Comparison of ENCODE assay signal across 21 cellular contexts in genomic region chr6:36378936-36379335, GRCh38. TPM values are rescaled to one million over a fixed set of nuclear protein-coding genes. Genes with fewer than 3 reads are reported as not detected.
DNase-seq lines count a peak whose midpoint lies in the region; ATAC-seq, FAIRE-seq and TF ChIP-seq lines count a peak whose summit lies in the region.
"Had no signal": no experiment of that assay in that cellular context is flagged by ENCODE, and none has a peak within 500 bp of the region (broad histone marks: within the 10 kb centered on the region; RNA-seq: fewer than 3 reads in every experiment).

No MANE protein-coding gene starts in this region.

- H3K9ac ChIP-seq in GM12878 (ENCODE audit: control insufficient read depth, insufficient read depth, low read length) (no peak overlapping the region), neural cell (ENCODE audit: low read length) (no peak overlapping the region)

- H3K4me3 Mint-ChIP-seq in CD4-positive, CD25-positive, alpha-beta regulatory T cell, result peak overlapping the region in 3 of 4 donors; percentile 18 to 63 (median 23)
- H3K4me3 Mint-ChIP-seq in CD8-positive, alpha-beta memory T cell, result no peak overlapping the region
- H3K4me3 Mint-ChIP-seq: H9 had no signal

- intact Hi-C loops in GM12878 (cut with micrococcal nuclease; ENCODE audit: unreplicated experiment), result no loop called here

- H2AFZ ChIP-seq in GM12878 (ENCODE audit: control insufficient read depth, low read depth, low read length) (no peak overlapping the region), neural cell (ENCODE audit: low read depth, low read length) (no peak overlapping the region)

- POLR2A ChIA-PET in GM12878 (lab: Charles Lee), result interaction anchor here (0.6 to 1.0 kb wide), 2 partner anchors 21 to 179 kb away, joined by 3 to 4 read pairs; no protein-coding TSS in a partner anchor
- POLR2A ChIA-PET in CD8-positive, alpha-beta memory T cell (lab: Charles Lee), result no interaction called here

- DNase-seq in CD4-positive, CD25-positive, alpha-beta regulatory T cell, result no peak
- DNase-seq in GM12878 (ENCODE audit: low read depth, low spot score) (no peak), NCI-H82 treated with DMSO at 0.1 percent for 48 hours (lab: John Stamatoyannopoulos, UW; ENCODE audit: unreplicated experiment) (no peak)
- DNase-seq in CD8-positive, alpha-beta memory T cell, result no peak
- DNase-seq: ACHN, DMS 273 treated with DMSO at 0.1 percent for 48 hours, DND-41, H9, Karpas-422, NCI-H1417 treated with DMSO at 0.1 percent for 48 hours, NCI-H187 treated with DMSO at 0.1 percent for 48 hours, NCI-H226, NCI-H524 treated with DMSO at 0.1 percent for 48 hours, Peyer's patch had no signal

- TF ChIP-seq EP300 in GM12878 (IDR thresholded peaks at IDR 0.05; ENCODE audit: borderline replicate concordance in 1 of 2, control insufficient read depth in 1 of 2, low read depth in 2 of 2, low read length in 2 of 2), result no peak
- peak; percentile 21 for TF ChIP-seq EP300 in neural cell (conservative IDR thresholded peaks at IDR 0.05; ENCODE audit: poor library complexity, severe bottlenecking)

- no peak for FAIRE-seq in GM12878 (lab: Jason Lieb, UNC)
- FAIRE-seq: G401.6 had no signal

- H3K36me3 Mint-ChIP-seq in CD4-positive, CD25-positive, alpha-beta regulatory T cell, result peaks cover 4% of the 10 kb centered on the region
- peaks cover 0 to 2% (median 0%) of the 10 kb centered on the region in 3 donors for H3K36me3 Mint-ChIP-seq in CD8-positive, alpha-beta memory T cell

- no peaks in the 10 kb centered on the region for H3K9me2 ChIP-seq in DOHH2 (replicated peaks; ENCODE audit: control insufficient read depth, low read length)
- H3K9me2 ChIP-seq in neural cell (ENCODE audit: insufficient read depth, low read length), result no peaks in the 10 kb centered on the region

- SMC1A ChIA-PET in GM12878 (lab: Charles Lee; ENCODE audit: uncharacterized antibody, unreplicated experiment), result interaction anchor here (0.7 kb wide), 1 partner anchor 102 kb away, joined by 3 read pairs; no protein-coding TSS in a partner anchor

- TF ChIP-seq POLR2A in GM12878 (IDR thresholded peaks at IDR 0.05; ENCODE audit: low read depth, low read length), result no peak

- BruUV-seq in GM12878 (replicated peaks; lab: Mats Ljungman, UMichigan), result no TSS peak

- TF ChIP-seq RAD21 in GM12878 (IDR thresholded peaks at IDR 0.05; ENCODE audit: insufficient read depth, low read depth, low read length) (no peak), neural cell (conservative IDR thresholded peaks at IDR 0.05) (no peak)

- peaks cover 0 to 2% (median 0%) of the 10 kb centered on the region in 7 donors for H3K9me3 Mint-ChIP-seq in CD4-positive, CD25-positive, alpha-beta regulatory T cell
- no peaks in the 10 kb centered on the region for H3K9me3 Mint-ChIP-seq in CD8-positive, alpha-beta memory T cell
- H3K9me3 Mint-ChIP-seq: H9 had no signal

- H3K9me3 ChIP-seq in CD4-positive, CD25-positive, alpha-beta regulatory T cell (ENCODE audit: control insufficient read depth in 2 of 2, low read length in 2 of 2), result no peaks in the 10 kb centered on the region
- H3K9me3 ChIP-seq in DOHH2 (ENCODE audit: control insufficient read depth, insufficient read depth, low read length), result no peaks in the 10 kb centered on the region
- H3K9me3 ChIP-seq in GM12878 (replicated peaks; ENCODE audit: control insufficient read depth, insufficient read depth, low read length), result no peaks in the 10 kb centered on the region
- H3K9me3 ChIP-seq in neural cell (ENCODE audit: low read length), result no peaks in the 10 kb centered on the region
- no peaks in the 10 kb centered on the region for H3K9me3 ChIP-seq in CD8-positive, alpha-beta memory T cell (ENCODE audit: low read length)
- H3K9me3 ChIP-seq: Peyer's patch, SJSA1 had no signal

- no peak for ATAC-seq in CD4-positive, CD25-positive, alpha-beta regulatory T cell (ENCODE audit: low read depth in 2 of 2)
- ATAC-seq in GM12878 (no peak), GM19467 (IDR thresholded peaks at IDR 0.05; ENCODE audit: unreplicated experiment) (no peak)

- peak overlapping the region; percentile 52 for H3K4me2 ChIP-seq in DOHH2 (ENCODE audit: low read length)
- peak overlapping the region; percentile 39; the same call in 1 of the 2 replicates for H3K4me2 ChIP-seq in GM12878 (ENCODE audit: control insufficient read depth, insufficient read depth)
- H3K4me2 ChIP-seq in neural cell (ENCODE audit: low read length), result no peak overlapping the region

- H3K27ac ChIP-seq in CD4-positive, CD25-positive, alpha-beta regulatory T cell (ENCODE audit: insufficient read depth, low read length, poor library complexity, severe bottlenecking), result peak overlapping the region; percentile 19
- H3K27ac ChIP-seq in DOHH2 (ENCODE audit: low read depth, low read length) (no peak overlapping the region), GM12878 (ENCODE audit: control insufficient read depth, insufficient read depth) (no peak overlapping the region), neural cell (ENCODE audit: low read length) (peak overlapping the region; percentile 34)
- H3K27ac ChIP-seq in CD8-positive, alpha-beta memory T cell (ENCODE audit: low read depth, low read length), result no peak overlapping the region
- H3K27ac ChIP-seq: C4-2B, Peyer's patch, SJSA1 had no signal

- H4K20me1 ChIP-seq in DOHH2 (ENCODE audit: control insufficient read depth, insufficient read depth, low read depth, low read length) (no peaks in the 10 kb centered on the region), GM12878 (ENCODE audit: control insufficient read depth, insufficient read depth) (no peaks in the 10 kb centered on the region), neural cell (ENCODE audit: insufficient read depth) (no peaks in the 10 kb centered on the region)

- in situ Hi-C loops in GM12878 (cut with MboI), result no loop called here

- RAD21 ChIA-PET in GM12878 (lab: Charles Lee; ENCODE audit: unreplicated experiment), result no interaction called here

- peaks cover 4% of the 10 kb centered on the region for H3K27me3 Mint-ChIP-seq in CD4-positive, CD25-positive, alpha-beta regulatory T cell
- H3K27me3 Mint-ChIP-seq in CD8-positive, alpha-beta memory T cell, result no peaks in the 10 kb centered on the region

- H3K27ac Mint-ChIP-seq in CD4-positive, CD25-positive, alpha-beta regulatory T cell, result peak overlapping the region; percentile 49 to 84 (median 66)
- H3K27ac Mint-ChIP-seq in CD8-positive, alpha-beta memory T cell, result no peak overlapping the region

- 54% methylated on average over 10 of the region's 10 CpGs for WGBS in GM12878 (ENCODE audit: insufficient coverage, insufficient replicate concordance, low lambda C conversion rate, missing lambda C conversion rate)

- no peak overlapping the region for H3K4me3 ChIP-seq in CD4-positive, CD25-positive, alpha-beta regulatory T cell (ENCODE audit: low read depth, low read length)
- H3K4me3 ChIP-seq in DOHH2 (ENCODE audit: low read length) (peak overlapping the region; percentile 40; the same call in 1 of the 2 replicates), GM12878 (no peak overlapping the region), neural cell (ENCODE audit: low read length) (no peak overlapping the region)
- no peak overlapping the region for H3K4me3 ChIP-seq in CD8-positive, alpha-beta memory T cell (ENCODE audit: low read length)
- H3K4me3 ChIP-seq: Peyer's patch, SJSA1 had no signal

- peaks cover 20% of the 10 kb centered on the region for H3K4me1 ChIP-seq in CD4-positive, CD25-positive, alpha-beta regulatory T cell (ENCODE audit: control insufficient read depth, insufficient read depth, low read length, poor library complexity, severe bottlenecking)
- H3K4me1 ChIP-seq in DOHH2 (ENCODE audit: control insufficient read depth, low read length) (peaks cover 63% of the 10 kb centered on the region), GM12878 (ENCODE audit: control insufficient read depth, insufficient read depth, low read length) (peaks cover 56% of the 10 kb centered on the region)
- H3K4me1 ChIP-seq in CD8-positive, alpha-beta memory T cell (ENCODE audit: insufficient read depth, low read length), result no peaks in the 10 kb centered on the region
- H3K4me1 ChIP-seq: Peyer's patch had no signal

- H3F3A ChIP-seq in DOHH2 (ENCODE audit: control insufficient read depth, insufficient read depth), result no peaks in the 10 kb centered on the region
- H3F3A ChIP-seq in neural cell (ENCODE audit: insufficient read depth, low read length, poor library complexity, severe bottlenecking), result no peaks in the 10 kb centered on the region

- H3K79me2 ChIP-seq in DOHH2 (ENCODE audit: control insufficient read depth, low read length) (no peaks in the 10 kb centered on the region), GM12878 (ENCODE audit: control insufficient read depth, insufficient read depth, low read length) (no peaks in the 10 kb centered on the region), neural cell (replicated peaks; ENCODE audit: insufficient read depth, low read length) (no peaks in the 10 kb centered on the region)

- H3K36me3 ChIP-seq in CD4-positive, CD25-positive, alpha-beta regulatory T cell (ENCODE audit: control insufficient read depth, insufficient read depth, low read length), result no peaks in the 10 kb centered on the region
- H3K36me3 ChIP-seq in DOHH2 (ENCODE audit: control insufficient read depth, low read length) (no peaks in the 10 kb centered on the region), GM12878 (ENCODE audit: control insufficient read depth in 2 of 2, insufficient read depth in 2 of 2, low read length in 1 of 2) (no peaks in the 10 kb centered on the region), neural cell (ENCODE audit: insufficient read depth, low read length) (no peaks in the 10 kb centered on the region)
- H3K36me3 ChIP-seq in CD8-positive, alpha-beta memory T cell (ENCODE audit: insufficient read depth, low read length), result no peaks in the 10 kb centered on the region
- H3K36me3 ChIP-seq: Peyer's patch, SJSA1 had no signal

- H3K4me1 Mint-ChIP-seq in CD4-positive, CD25-positive, alpha-beta regulatory T cell, result peaks cover 0 to 32% (median 21%) of the 10 kb centered on the region in 4 donors
- peaks cover 1 to 14% (median 6%) of the 10 kb centered on the region in 3 donors for H3K4me1 Mint-ChIP-seq in CD8-positive, alpha-beta memory T cell

- CTCF ChIA-PET in GM12878 (lab: Yijun Ruan, JAX), result interaction anchor here (1.0 to 1.5 kb wide), 2 partner anchors 29 to 204 kb away, joined by 3 read pairs; no protein-coding TSS in a partner anchor
- CTCF ChIA-PET in CD8-positive, alpha-beta memory T cell (lab: Charles Lee), result no interaction called here

- TF ChIP-seq CTCF in DOHH2 (IDR thresholded peaks at IDR 0.05; ENCODE audit: low read depth, low read length, poor library complexity, severe bottlenecking) (no peak), GM12878 (IDR thresholded peaks at IDR 0.05 in 2 of 3, conservative IDR thresholded peaks at IDR 0.05 in 1 of 3; ENCODE audit: control insufficient read depth in 2 of 3, extremely low read depth in 1 of 3, insufficient read depth in 1 of 3, low read depth in 3 of 3, low read length in 3 of 3) (no peak), neural cell (IDR thresholded peaks at IDR 0.05; ENCODE audit: poor library complexity, severe bottlenecking) (no peak)

- no peaks in the 10 kb centered on the region for H3K27me3 ChIP-seq in CD4-positive, CD25-positive, alpha-beta regulatory T cell (ENCODE audit: control insufficient read depth, insufficient read depth, low read length)
- H3K27me3 ChIP-seq in DOHH2 (ENCODE audit: control insufficient read depth, low read length) (0 out of 2 replicates have a peak, but pooled peaks cover 3% of the 10 kb centered on the region), GM12878 (replicated peaks in 1 of 2; ENCODE audit: control insufficient read depth in 2 of 2, insufficient read depth in 2 of 2, low read length in 1 of 2) (no peaks in the 10 kb centered on the region), neural cell (ENCODE audit: insufficient read depth, low read depth, low read length) (no peaks in the 10 kb centered on the region)
- no peaks in the 10 kb centered on the region for H3K27me3 ChIP-seq in CD8-positive, alpha-beta memory T cell (ENCODE audit: insufficient read depth, low read length, poor library complexity, severe bottlenecking)
- H3K27me3 ChIP-seq: Peyer's patch, SJSA1 had no signal

RNA-seq across cellular contexts. Expression of gene ETV7, which starts 8.5 kb away (rescaled TPM):
- total RNA-seq in CD4-positive, CD25-positive, alpha-beta regulatory T cell, result 6.3 TPM
- polyA plus RNA-seq in CD4-positive, CD25-positive, alpha-beta regulatory T cell, result 10 to 100 TPM in 2 of 4 donors, 1 to 10 TPM in 2; 5.3 to 16.1 (median 9.5) TPM
- total RNA-seq in GM12878 (2013; cell fraction: nucleolus; rRNA removed), result 0.25 TPM in 1 of 2 replicates, not detected in the other
- total RNA-seq in GM12878 (2014; rRNA removed) (1.8 and 2.6 TPM in 2 replicates), GM12878 (2014; rRNA removed; fragmentation: Illumina TruSeq; extraction: Trizol) (1.1 and 1.3 TPM in 2 replicates), GM12878 (2021) (1.6 and 1.9 TPM in 2 replicates)
- 2.2 TPM for polyA plus RNA-seq in GM12878 (2011; ENCODE audit: low read depth)
- polyA plus RNA-seq in GM12878 (2011; rRNA removed) (0.04 TPM in 1 of 2 replicates, not detected in the other), GM12878 (2014; fragmentation: Illumina TruSeq; extraction: Trizol) (1.3 TPM in 2 replicates), GM12878 (2014; fragmentation: Nextera tagmentation; extraction: Ambion mirVana) (under 1 TPM; 0.23 to 0.27 TPM), GM12878 (2014; rRNA removed) (1.8 and 2.1 TPM in 2 replicates), GM12878 (2016; fragmentation: Nextera tagmentation; extraction: Ambion mirVana) (1 to 10 TPM; 1.2 to 1.5 TPM), neural cell (0.32 TPM in 1 of 2 replicates, not detected in the other)
- polyA plus RNA-seq in GM12878 (2011; cell fraction: cytosol; rRNA removed), result 0.06 and 0.07 TPM in 2 replicates
- not detected in 2 replicates for polyA plus RNA-seq in GM12878 (2011; cell fraction: nucleus; rRNA removed)
- 4.4 and 5.6 TPM in 2 replicates for polyA plus RNA-seq in GM12878 (2012)
- 0.26 TPM in 1 of 2 replicates, not detected in the other for polyA minus RNA-seq in GM12878 (2011; rRNA and poly(A)+ RNA removed)
- polyA minus RNA-seq in GM12878 (2011; cell fraction: cytosol; rRNA and poly(A)+ RNA removed), result not detected in 2 replicates
- polyA minus RNA-seq in GM12878 (2011; cell fraction: nucleus; rRNA and poly(A)+ RNA removed), result 0.12 TPM in 1 of 2 replicates, not detected in the other
- polyA minus RNA-seq in neural cell, result not detected in 2 replicates
- under 1 TPM; 0.61 to 0.78 TPM for total RNA-seq in CD8-positive, alpha-beta memory T cell
- polyA plus RNA-seq in CD8-positive, alpha-beta memory T cell, result 2.4 TPM

RNA-seq across cellular contexts. Expression of gene BNIP5, which starts 42.2 kb away (rescaled TPM):
- not detected for total RNA-seq in CD4-positive, CD25-positive, alpha-beta regulatory T cell
- polyA plus RNA-seq in CD4-positive, CD25-positive, alpha-beta regulatory T cell, result not detected
- total RNA-seq in GM12878 (2013; cell fraction: nucleolus; rRNA removed), result 0.48 and 0.86 TPM in 2 replicates
- total RNA-seq in GM12878 (2014; rRNA removed) (0.05 and 0.06 TPM in 2 replicates), GM12878 (2014; rRNA removed; fragmentation: Illumina TruSeq; extraction: Trizol) (0.04 and 0.09 TPM in 2 replicates), GM12878 (2021) (0.08 and 0.13 TPM in 2 replicates)
- polyA plus RNA-seq in GM12878 (2011; ENCODE audit: low read depth), result 0.08 TPM
- polyA plus RNA-seq in GM12878 (2011; rRNA removed) (0.36 and 0.68 TPM in 2 replicates), GM12878 (2014; fragmentation: Illumina TruSeq; extraction: Trizol) (0.09 and 0.16 TPM in 2 replicates), GM12878 (2014; fragmentation: Nextera tagmentation; extraction: Ambion mirVana) (under 1 TPM in 1 of 2 experiments, not detected in 1; 0.02 TPM), GM12878 (2014; rRNA removed) (0.03 and 0.04 TPM in 2 replicates), GM12878 (2016; fragmentation: Nextera tagmentation; extraction: Ambion mirVana) (under 1 TPM in 1 of 2 experiments, not detected in 1; 0.04 TPM), neural cell (not detected in 2 replicates)
- 0.35 and 0.40 TPM in 2 replicates for polyA plus RNA-seq in GM12878 (2011; cell fraction: cytosol; rRNA removed)
- polyA plus RNA-seq in GM12878 (2011; cell fraction: nucleus; rRNA removed), result 0.23 and 0.40 TPM in 2 replicates
- 0.12 and 0.13 TPM in 2 replicates for polyA plus RNA-seq in GM12878 (2012)
- 0.21 and 0.29 TPM in 2 replicates for polyA minus RNA-seq in GM12878 (2011; rRNA and poly(A)+ RNA removed)
- not detected in 2 replicates for polyA minus RNA-seq in GM12878 (2011; cell fraction: cytosol; rRNA and poly(A)+ RNA removed)
- 0.10 and 0.12 TPM in 2 replicates for polyA minus RNA-seq in GM12878 (2011; cell fraction: nucleus; rRNA and poly(A)+ RNA removed)
- not detected in 2 replicates for polyA minus RNA-seq in neural cell
- not detected for total RNA-seq in CD8-positive, alpha-beta memory T cell
- polyA plus RNA-seq in CD8-positive, alpha-beta memory T cell, result not detected
- total RNA-seq: H9, MCF 10A, SJSA1 had no signal

Comparison
In these comparisons a context has a peak if more than half of its experiments do, and no peak if none do; other contexts are left out.
1. H3K27ac ChIP-seq: peak in CD4-positive, CD25-positive, alpha-beta regulatory T cell (single experiment) and neural cell (single experiment); none in DOHH2 (single experiment), GM12878 (single experiment) and CD8-positive, alpha-beta memory T cell (single experiment).
2. H3K27ac Mint-ChIP-seq: peak in CD4-positive, CD25-positive, alpha-beta regulatory T cell (3 of 3); none in CD8-positive, alpha-beta memory T cell (0 of 8).
3. H3K4me3 Mint-ChIP-seq: peak in CD4-positive, CD25-positive, alpha-beta regulatory T cell (3 of 4); none in CD8-positive, alpha-beta memory T cell (0 of 7).